ENCODE assay signal across 1 cellular context in the genomic region with DNA sequence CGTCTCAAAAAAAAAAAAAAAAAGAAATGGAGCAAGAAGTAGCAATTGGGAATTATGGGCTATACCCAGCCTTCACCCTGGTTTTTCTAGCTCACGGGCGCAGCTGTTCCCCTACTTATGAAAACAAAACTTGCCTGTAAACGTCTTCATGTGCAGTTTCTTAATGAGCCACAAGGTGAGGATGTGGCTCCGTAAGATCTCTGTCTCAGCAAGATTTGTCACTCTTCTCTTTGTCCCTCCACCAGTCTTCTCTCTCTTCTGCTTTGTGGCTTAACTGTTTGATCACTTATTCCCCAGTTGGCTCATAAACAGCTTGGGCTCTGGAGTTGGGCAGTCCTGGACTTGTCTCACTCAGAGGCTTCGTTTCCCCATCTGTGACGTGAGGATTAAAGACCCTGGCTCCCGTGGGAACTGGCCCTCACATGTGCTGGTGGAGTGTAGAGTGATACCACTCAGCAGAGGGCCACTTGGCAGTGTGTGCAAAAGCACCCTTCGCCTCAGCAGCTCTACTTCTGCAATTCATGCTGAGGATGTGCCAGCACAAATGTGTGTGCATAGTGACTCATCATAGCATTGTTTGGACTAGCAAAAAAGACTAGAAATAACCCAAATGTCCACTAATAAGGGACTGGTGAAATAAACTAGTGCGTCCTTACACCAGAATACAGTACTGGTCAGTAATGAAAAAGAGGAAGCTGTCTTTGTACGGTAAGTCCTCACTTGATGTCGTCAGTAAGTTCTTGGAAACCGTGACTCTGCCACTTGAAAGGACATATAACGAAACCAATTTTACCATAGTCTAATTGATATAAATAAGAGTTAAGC.
TF ChIP-seq lines count a peak whose summit lies in the region.

No MANE protein-coding gene starts in this region.

TF ChIP-seq in K562, 482 proteins besides CTCF, POLR2A, EP300 and RAD21 (continued from another document and continues in another):
- TF ChIP-seq, protein P1, sequence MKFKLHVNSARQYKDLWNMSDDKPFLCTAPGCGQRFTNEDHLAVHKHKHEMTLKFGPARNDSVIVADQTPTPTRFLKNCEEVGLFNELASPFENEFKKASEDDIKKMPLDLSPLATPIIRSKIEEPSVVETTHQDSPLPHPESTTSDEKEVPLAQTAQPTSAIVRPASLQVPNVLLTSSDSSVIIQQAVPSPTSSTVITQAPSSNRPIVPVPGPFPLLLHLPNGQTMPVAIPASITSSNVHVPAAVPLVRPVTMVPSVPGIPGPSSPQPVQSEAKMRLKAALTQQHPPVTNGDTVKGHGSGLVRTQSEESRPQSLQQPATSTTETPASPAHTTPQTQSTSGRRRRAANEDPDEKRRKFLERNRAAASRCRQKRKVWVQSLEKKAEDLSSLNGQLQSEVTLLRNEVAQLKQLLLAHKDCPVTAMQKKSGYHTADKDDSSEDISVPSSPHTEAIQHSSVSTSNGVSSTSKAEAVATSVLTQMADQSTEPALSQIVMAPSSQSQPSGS (CRISPR knock-in tag; IDR thresholded peaks at IDR 0.05), result no peak
- TF ChIP-seq CTBP1 (IDR thresholded peaks at IDR 0.05; ENCODE audit: borderline replicate concordance) (no peak), LCOR (CRISPR knock-in tag; IDR thresholded peaks at IDR 0.05) (peak; percentile 62), ETV1 (tag; conservative IDR thresholded peaks at IDR 0.05; ENCODE audit: low read depth) (no peak), FUS (optimal IDR thresholded peaks at IDR 0.05; ENCODE audit: low read depth, low read length) (no peak), MYBL2 (IDR thresholded peaks at IDR 0.05; ENCODE audit: low read depth) (no peak), MYBL2 (CRISPR knock-in tag; IDR thresholded peaks at IDR 0.05; ENCODE audit: borderline replicate concordance) (no peak), SIN3B (IDR thresholded peaks at IDR 0.05; ENCODE audit: low read depth) (no peak), NBN (IDR thresholded peaks at IDR 0.05; ENCODE audit: low read depth) (no peak), ZNF3 (CRISPR knock-in tag; IDR thresholded peaks at IDR 0.05) (no peak), ZNF12 (CRISPR knock-in tag; IDR thresholded peaks at IDR 0.05) (no peak), ETS2 (tag; IDR thresholded peaks at IDR 0.05; ENCODE audit: borderline replicate concordance, poor library complexity, severe bottlenecking) (no peak), ZNF197 (CRISPR knock-in tag; IDR thresholded peaks at IDR 0.05; ENCODE audit: low read depth) (no peak), GATAD2B (IDR thresholded peaks at IDR 0.05; ENCODE audit: borderline replicate concordance) (no peak), FIP1L1 (IDR thresholded peaks at IDR 0.05; ENCODE audit: low read depth, low read length, poor library complexity, severe bottlenecking) (no peak), KLF1 (tag; IDR thresholded peaks at IDR 0.05) (no peak), FOXP1 (CRISPR knock-in tag; IDR thresholded peaks at IDR 0.05) (no peak), GATA2 (CRISPR knock-in tag; IDR thresholded peaks at IDR 0.05) (no peak), ZNF311 (CRISPR knock-in tag; IDR thresholded peaks at IDR 0.05) (no peak), RBM25 (IDR thresholded peaks at IDR 0.05; ENCODE audit: low read depth, low read length, severe bottlenecking) (no peak), ASH1L (IDR thresholded peaks at IDR 0.05; ENCODE audit: borderline replicate concordance, low read depth, partially characterized antibody) (no peak), WHSC1 (IDR thresholded peaks at IDR 0.05; ENCODE audit: low read length) (no peak), ZKSCAN1 (IDR thresholded peaks at IDR 0.05; ENCODE audit: low read depth, low read length) (no peak; the same call in 1 of the 2 replicates), BDP1 (IDR thresholded peaks at IDR 0.05; ENCODE audit: insufficient read depth, insufficient read length) (no peak), HOXB6 (CRISPR knock-in tag; IDR thresholded peaks at IDR 0.05; ENCODE audit: borderline replicate concordance) (no peak), NCOA4 (IDR thresholded peaks at IDR 0.05; ENCODE audit: partially characterized antibody) (no peak), SMAD2 (IDR thresholded peaks at IDR 0.05; ENCODE audit: low read depth, low read length) (no peak), POLR2AphosphoS2 (IDR thresholded peaks at IDR 0.05; ENCODE audit: low read length) (no peak), ZZZ3 (IDR thresholded peaks at IDR 0.05) (no peak), TRIM24 (IDR thresholded peaks at IDR 0.05) (no peak), PYGO2 (tag; IDR thresholded peaks at IDR 0.05) (no peak), RBM39 (optimal IDR thresholded peaks at IDR 0.05; ENCODE audit: low read depth, low read length) (no peak), EWSR1 (IDR thresholded peaks at IDR 0.05; ENCODE audit: borderline replicate concordance, low read depth, partially characterized antibody) (no peak), ZFP30 (CRISPR knock-in tag; IDR thresholded peaks at IDR 0.05; ENCODE audit: borderline replicate concordance) (no peak)
- TF ChIP-seq, protein P2, sequence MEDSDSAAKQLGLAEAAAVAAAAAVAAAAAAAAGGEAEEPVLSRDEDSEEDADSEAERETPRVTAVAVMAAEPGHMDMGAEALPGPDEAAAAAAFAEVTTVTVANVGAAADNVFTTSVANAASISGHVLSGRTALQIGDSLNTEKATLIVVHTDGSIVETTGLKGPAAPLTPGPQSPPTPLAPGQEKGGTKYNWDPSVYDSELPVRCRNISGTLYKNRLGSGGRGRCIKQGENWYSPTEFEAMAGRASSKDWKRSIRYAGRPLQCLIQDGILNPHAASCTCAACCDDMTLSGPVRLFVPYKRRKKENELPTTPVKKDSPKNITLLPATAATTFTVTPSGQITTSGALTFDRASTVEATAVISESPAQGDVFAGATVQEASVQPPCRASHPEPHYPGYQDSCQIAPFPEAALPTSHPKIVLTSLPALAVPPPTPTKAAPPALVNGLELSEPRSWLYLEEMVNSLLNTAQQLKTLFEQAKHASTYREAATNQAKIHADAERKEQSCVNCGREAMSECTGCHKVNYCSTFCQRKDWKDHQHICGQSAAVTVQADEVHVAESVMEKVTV (CRISPR knock-in tag; IDR thresholded peaks at IDR 0.05), result peak; percentile 67
- TF ChIP-seq, protein P3, sequence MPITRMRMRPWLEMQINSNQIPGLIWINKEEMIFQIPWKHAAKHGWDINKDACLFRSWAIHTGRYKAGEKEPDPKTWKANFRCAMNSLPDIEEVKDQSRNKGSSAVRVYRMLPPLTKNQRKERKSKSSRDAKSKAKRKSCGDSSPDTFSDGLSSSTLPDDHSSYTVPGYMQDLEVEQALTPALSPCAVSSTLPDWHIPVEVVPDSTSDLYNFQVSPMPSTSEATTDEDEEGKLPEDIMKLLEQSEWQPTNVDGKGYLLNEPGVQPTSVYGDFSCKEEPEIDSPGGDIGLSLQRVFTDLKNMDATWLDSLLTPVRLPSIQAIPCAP (CRISPR knock-in tag; IDR thresholded peaks at IDR 0.05; ENCODE audit: borderline replicate concordance), result no peak
- TF ChIP-seq, protein P4, sequence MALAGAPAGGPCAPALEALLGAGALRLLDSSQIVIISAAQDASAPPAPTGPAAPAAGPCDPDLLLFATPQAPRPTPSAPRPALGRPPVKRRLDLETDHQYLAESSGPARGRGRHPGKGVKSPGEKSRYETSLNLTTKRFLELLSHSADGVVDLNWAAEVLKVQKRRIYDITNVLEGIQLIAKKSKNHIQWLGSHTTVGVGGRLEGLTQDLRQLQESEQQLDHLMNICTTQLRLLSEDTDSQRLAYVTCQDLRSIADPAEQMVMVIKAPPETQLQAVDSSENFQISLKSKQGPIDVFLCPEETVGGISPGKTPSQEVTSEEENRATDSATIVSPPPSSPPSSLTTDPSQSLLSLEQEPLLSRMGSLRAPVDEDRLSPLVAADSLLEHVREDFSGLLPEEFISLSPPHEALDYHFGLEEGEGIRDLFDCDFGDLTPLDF (CRISPR knock-in tag; IDR thresholded peaks at IDR 0.05), result no peak
- TF ChIP-seq, protein P5, sequence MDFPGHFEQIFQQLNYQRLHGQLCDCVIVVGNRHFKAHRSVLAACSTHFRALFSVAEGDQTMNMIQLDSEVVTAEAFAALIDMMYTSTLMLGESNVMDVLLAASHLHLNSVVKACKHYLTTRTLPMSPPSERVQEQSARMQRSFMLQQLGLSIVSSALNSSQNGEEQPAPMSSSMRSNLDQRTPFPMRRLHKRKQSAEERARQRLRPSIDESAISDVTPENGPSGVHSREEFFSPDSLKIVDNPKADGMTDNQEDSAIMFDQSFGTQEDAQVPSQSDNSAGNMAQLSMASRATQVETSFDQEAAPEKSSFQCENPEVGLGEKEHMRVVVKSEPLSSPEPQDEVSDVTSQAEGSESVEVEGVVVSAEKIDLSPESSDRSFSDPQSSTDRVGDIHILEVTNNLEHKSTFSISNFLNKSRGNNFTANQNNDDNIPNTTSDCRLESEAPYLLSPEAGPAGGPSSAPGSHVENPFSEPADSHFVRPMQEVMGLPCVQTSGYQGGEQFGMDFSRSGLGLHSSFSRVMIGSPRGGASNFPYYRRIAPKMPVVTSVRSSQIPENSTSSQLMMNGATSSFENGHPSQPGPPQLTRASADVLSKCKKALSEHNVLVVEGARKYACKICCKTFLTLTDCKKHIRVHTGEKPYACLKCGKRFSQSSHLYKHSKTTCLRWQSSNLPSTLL (IDR thresholded peaks at IDR 0.05), result no peak
- TF ChIP-seq, protein P6, sequence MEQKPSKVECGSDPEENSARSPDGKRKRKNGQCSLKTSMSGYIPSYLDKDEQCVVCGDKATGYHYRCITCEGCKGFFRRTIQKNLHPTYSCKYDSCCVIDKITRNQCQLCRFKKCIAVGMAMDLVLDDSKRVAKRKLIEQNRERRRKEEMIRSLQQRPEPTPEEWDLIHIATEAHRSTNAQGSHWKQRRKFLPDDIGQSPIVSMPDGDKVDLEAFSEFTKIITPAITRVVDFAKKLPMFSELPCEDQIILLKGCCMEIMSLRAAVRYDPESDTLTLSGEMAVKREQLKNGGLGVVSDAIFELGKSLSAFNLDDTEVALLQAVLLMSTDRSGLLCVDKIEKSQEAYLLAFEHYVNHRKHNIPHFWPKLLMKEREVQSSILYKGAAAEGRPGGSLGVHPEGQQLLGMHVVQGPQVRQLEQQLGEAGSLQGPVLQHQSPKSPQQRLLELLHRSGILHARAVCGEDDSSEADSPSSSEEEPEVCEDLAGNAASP (IDR thresholded peaks at IDR 0.05), result no peak
- TF ChIP-seq, protein P7, sequence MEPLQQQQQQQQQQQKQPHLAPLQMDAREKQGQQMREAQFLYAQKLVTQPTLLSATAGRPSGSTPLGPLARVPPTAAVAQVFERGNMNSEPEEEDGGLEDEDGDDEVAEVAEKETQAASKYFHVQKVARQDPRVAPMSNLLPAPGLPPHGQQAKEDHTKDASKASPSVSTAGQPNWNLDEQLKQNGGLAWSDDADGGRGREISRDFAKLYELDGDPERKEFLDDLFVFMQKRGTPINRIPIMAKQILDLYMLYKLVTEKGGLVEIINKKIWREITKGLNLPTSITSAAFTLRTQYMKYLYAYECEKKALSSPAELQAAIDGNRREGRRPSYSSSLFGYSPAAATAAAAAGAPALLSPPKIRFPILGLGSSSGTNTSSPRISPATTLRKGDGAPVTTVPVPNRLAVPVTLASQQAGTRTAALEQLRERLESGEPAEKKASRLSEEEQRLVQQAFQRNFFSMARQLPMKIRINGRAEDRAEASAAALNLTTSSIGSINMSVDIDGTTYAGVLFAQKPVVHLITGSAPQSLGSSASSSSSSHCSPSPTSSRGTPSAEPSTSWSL (CRISPR knock-in tag; IDR thresholded peaks at IDR 0.05; ENCODE audit: borderline replicate concordance), result no peak
- TF ChIP-seq, protein P8, sequence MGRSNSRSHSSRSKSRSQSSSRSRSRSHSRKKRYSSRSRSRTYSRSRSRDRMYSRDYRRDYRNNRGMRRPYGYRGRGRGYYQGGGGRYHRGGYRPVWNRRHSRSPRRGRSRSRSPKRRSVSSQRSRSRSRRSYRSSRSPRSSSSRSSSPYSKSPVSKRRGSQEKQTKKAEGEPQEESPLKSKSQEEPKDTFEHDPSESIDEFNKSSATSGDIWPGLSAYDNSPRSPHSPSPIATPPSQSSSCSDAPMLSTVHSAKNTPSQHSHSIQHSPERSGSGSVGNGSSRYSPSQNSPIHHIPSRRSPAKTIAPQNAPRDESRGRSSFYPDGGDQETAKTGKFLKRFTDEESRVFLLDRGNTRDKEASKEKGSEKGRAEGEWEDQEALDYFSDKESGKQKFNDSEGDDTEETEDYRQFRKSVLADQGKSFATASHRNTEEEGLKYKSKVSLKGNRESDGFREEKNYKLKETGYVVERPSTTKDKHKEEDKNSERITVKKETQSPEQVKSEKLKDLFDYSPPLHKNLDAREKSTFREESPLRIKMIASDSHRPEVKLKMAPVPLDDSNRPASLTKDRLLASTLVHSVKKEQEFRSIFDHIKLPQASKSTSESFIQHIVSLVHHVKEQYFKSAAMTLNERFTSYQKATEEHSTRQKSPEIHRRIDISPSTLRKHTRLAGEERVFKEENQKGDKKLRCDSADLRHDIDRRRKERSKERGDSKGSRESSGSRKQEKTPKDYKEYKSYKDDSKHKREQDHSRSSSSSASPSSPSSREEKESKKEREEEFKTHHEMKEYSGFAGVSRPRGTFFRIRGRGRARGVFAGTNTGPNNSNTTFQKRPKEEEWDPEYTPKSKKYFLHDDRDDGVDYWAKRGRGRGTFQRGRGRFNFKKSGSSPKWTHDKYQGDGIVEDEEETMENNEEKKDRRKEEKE (IDR thresholded peaks at IDR 0.05; ENCODE audit: borderline replicate concordance in 1 of 2, control insufficient read depth in 1 of 2, low read depth in 2 of 2, low read length in 1 of 2), result no peak
- TF ChIP-seq, protein P9, sequence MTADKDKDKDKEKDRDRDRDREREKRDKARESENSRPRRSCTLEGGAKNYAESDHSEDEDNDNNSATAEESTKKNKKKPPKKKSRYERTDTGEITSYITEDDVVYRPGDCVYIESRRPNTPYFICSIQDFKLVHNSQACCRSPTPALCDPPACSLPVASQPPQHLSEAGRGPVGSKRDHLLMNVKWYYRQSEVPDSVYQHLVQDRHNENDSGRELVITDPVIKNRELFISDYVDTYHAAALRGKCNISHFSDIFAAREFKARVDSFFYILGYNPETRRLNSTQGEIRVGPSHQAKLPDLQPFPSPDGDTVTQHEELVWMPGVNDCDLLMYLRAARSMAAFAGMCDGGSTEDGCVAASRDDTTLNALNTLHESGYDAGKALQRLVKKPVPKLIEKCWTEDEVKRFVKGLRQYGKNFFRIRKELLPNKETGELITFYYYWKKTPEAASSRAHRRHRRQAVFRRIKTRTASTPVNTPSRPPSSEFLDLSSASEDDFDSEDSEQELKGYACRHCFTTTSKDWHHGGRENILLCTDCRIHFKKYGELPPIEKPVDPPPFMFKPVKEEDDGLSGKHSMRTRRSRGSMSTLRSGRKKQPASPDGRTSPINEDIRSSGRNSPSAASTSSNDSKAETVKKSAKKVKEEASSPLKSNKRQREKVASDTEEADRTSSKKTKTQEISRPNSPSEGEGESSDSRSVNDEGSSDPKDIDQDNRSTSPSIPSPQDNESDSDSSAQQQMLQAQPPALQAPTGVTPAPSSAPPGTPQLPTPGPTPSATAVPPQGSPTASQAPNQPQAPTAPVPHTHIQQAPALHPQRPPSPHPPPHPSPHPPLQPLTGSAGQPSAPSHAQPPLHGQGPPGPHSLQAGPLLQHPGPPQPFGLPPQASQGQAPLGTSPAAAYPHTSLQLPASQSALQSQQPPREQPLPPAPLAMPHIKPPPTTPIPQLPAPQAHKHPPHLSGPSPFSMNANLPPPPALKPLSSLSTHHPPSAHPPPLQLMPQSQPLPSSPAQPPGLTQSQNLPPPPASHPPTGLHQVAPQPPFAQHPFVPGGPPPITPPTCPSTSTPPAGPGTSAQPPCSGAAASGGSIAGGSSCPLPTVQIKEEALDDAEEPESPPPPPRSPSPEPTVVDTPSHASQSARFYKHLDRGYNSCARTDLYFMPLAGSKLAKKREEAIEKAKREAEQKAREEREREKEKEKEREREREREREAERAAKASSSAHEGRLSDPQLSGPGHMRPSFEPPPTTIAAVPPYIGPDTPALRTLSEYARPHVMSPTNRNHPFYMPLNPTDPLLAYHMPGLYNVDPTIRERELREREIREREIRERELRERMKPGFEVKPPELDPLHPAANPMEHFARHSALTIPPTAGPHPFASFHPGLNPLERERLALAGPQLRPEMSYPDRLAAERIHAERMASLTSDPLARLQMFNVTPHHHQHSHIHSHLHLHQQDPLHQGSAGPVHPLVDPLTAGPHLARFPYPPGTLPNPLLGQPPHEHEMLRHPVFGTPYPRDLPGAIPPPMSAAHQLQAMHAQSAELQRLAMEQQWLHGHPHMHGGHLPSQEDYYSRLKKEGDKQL (CRISPR knock-in tag; IDR thresholded peaks at IDR 0.05; ENCODE audit: borderline replicate concordance), result no peak
